ENCODE assay signal across 1 cellular context in the genomic region with DNA sequence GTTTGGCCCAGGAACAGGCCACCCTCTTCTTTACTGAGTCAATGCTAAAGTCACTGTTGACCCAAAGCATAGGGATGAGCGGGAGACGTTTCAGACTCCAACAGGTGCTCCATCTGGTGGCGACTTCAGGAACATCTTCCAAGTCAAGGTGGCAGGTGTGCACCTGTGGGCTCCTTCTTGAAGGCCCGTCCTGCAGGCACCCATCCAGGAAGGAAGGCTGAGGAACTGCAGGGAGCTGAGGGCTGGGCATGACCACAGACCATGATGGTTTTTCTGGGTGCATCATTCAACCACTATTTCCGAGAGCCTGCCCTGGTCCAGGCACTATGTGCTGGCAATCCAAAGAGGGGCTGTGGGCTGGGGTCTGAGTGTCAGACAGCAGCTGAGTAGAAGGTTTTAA.
TF ChIP-seq lines count a peak whose summit lies in the region.

No MANE protein-coding gene starts in this region.

TF ChIP-seq in WTC11, 78 proteins besides CTCF, POLR2A, EP300 and RAD21 (continued from another document):
- TF ChIP-seq, protein P1, sequence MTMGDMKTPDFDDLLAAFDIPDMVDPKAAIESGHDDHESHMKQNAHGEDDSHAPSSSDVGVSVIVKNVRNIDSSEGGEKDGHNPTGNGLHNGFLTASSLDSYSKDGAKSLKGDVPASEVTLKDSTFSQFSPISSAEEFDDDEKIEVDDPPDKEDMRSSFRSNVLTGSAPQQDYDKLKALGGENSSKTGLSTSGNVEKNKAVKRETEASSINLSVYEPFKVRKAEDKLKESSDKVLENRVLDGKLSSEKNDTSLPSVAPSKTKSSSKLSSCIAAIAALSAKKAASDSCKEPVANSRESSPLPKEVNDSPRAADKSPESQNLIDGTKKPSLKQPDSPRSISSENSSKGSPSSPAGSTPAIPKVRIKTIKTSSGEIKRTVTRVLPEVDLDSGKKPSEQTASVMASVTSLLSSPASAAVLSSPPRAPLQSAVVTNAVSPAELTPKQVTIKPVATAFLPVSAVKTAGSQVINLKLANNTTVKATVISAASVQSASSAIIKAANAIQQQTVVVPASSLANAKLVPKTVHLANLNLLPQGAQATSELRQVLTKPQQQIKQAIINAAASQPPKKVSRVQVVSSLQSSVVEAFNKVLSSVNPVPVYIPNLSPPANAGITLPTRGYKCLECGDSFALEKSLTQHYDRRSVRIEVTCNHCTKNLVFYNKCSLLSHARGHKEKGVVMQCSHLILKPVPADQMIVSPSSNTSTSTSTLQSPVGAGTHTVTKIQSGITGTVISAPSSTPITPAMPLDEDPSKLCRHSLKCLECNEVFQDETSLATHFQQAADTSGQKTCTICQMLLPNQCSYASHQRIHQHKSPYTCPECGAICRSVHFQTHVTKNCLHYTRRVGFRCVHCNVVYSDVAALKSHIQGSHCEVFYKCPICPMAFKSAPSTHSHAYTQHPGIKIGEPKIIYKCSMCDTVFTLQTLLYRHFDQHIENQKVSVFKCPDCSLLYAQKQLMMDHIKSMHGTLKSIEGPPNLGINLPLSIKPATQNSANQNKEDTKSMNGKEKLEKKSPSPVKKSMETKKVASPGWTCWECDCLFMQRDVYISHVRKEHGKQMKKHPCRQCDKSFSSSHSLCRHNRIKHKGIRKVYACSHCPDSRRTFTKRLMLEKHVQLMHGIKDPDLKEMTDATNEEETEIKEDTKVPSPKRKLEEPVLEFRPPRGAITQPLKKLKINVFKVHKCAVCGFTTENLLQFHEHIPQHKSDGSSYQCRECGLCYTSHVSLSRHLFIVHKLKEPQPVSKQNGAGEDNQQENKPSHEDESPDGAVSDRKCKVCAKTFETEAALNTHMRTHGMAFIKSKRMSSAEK (CRISPR knock-in tag; IDR thresholded peaks at IDR 0.05; ENCODE audit: borderline replicate concordance), result no peak
- TF ChIP-seq SOX15 (CRISPR knock-in tag; IDR thresholded peaks at IDR 0.05) (no peak), SMAD3 (CRISPR knock-in tag; IDR thresholded peaks at IDR 0.05; ENCODE audit: borderline replicate concordance) (no peak)
- TF ChIP-seq, protein P2, sequence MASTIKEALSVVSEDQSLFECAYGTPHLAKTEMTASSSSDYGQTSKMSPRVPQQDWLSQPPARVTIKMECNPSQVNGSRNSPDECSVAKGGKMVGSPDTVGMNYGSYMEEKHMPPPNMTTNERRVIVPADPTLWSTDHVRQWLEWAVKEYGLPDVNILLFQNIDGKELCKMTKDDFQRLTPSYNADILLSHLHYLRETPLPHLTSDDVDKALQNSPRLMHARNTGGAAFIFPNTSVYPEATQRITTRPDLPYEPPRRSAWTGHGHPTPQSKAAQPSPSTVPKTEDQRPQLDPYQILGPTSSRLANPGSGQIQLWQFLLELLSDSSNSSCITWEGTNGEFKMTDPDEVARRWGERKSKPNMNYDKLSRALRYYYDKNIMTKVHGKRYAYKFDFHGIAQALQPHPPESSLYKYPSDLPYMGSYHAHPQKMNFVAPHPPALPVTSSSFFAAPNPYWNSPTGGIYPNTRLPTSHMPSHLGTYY (CRISPR knock-in tag; IDR thresholded peaks at IDR 0.05), result no peak
